Comparison of ENCODE assay signal across 8 cellular contexts in the genomic region with DNA sequence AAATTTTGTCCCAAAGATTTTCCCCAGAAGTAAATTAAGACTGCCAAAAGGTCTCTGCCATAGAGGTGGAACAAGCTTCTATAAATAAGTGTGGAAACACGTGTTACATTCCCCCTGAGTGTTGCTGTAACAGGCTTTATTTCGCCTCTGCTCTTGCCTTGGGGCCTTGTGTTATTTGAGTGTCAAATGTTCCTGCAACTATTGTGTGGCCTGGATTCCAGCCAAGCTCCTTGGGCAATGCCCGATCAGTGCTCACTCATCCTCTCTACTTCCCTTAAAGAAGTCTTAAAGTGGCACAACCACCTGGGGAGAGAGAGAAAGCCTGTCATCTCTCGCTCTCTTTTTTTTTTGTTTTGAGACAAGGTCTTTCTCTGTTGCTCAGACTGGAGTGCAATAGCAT.
DNase-seq lines count a peak whose midpoint lies in the region; ATAC-seq and TF ChIP-seq lines count a peak whose summit lies in the region.

No MANE protein-coding gene starts in this region.

- CTCF ChIA-PET in HCT116 (lab: Charles Lee): no interaction called here
- CTCF ChIA-PET in activated CD4-positive, alpha-beta memory T cell treated with anti-CD3 and anti-CD28 coated beads for 36 hours (lab: Charles Lee): no interaction called here

- RAD21 ChIA-PET in HCT116 (lab: Charles Lee; ENCODE audit: low non-redundant PET in 1 of 2, low total read pairs in 2 of 2, uncharacterized antibody in 2 of 2, unreplicated experiment in 2 of 2): no interaction called here

- H2AFZ ChIP-seq in HCT116 (ENCODE audit: low read depth, low read length, poor library complexity, severe bottlenecking): peak overlapping the region; percentile 10

- TF ChIP-seq POLR2A in HCT116 (IDR thresholded peaks at IDR 0.05; ENCODE audit: borderline replicate concordance, extremely low read depth, insufficient read depth, insufficient read length) (no peak), esophagus muscularis mucosa (IDR thresholded peaks at IDR 0.05; ENCODE audit: low read depth) (no peak)

- H3K4me3 Mint-ChIP-seq in endodermal cell: no peak overlapping the region
- H3K4me3 Mint-ChIP-seq in nephron: no peak overlapping the region
- no peak overlapping the region for H3K4me3 Mint-ChIP-seq in activated CD4-positive, alpha-beta memory T cell treated with anti-CD3 and anti-CD28 coated beads for 36 hours

- H3K36me3 Mint-ChIP-seq in endodermal cell (ENCODE audit: low read depth): peaks cover 6% of the 10 kb centered on the region
- peaks cover 4% of the 10 kb centered on the region for H3K36me3 Mint-ChIP-seq in nephron (ENCODE audit: low read depth)
- no peaks in the 10 kb centered on the region for H3K36me3 Mint-ChIP-seq in activated CD4-positive, alpha-beta memory T cell treated with anti-CD3 and anti-CD28 coated beads for 36 hours

- no peak for TF ChIP-seq CTCF in HCT116 (IDR thresholded peaks at IDR 0.05 in 2 of 3, conservative IDR thresholded peaks at IDR 0.05 in 1 of 3; ENCODE audit: borderline replicate concordance in 1 of 3, insufficient read depth in 1 of 3, low read depth in 2 of 3, low read length in 2 of 3)
- TF ChIP-seq CTCF in endodermal cell (conservative IDR thresholded peaks at IDR 0.05): no peak
- no peak for TF ChIP-seq CTCF in nephron (IDR thresholded peaks at IDR 0.05; ENCODE audit: unreplicated experiment in 3 of 3)
- TF ChIP-seq CTCF in esophagus muscularis mucosa (IDR thresholded peaks at IDR 0.05): no peak

- TF ChIP-seq EP300 in esophagus muscularis mucosa (IDR thresholded peaks at IDR 0.05): no peak

- BruUV-seq in HCT116 (replicated peaks; lab: Mats Ljungman, UMichigan): no TSS peak

- H3K27me3 ChIP-seq in HCT116 (ENCODE audit: insufficient read depth, low read length) (no peaks in the 10 kb centered on the region), endodermal cell (ENCODE audit: control insufficient read depth, insufficient read depth, low read length, poor library complexity, severe bottlenecking) (no peaks in the 10 kb centered on the region), esophagus muscularis mucosa (no peaks in the 10 kb centered on the region)

- no peaks in the 10 kb centered on the region for H3K9me3 ChIP-seq in HCT116 (ENCODE audit: control insufficient read depth in 1 of 2, insufficient read depth in 1 of 2, low read depth in 1 of 2, low read length in 2 of 2)
- H3K9me3 ChIP-seq in endodermal cell (ENCODE audit: control insufficient read depth, low read length): peaks cover 7% of the 10 kb centered on the region
- H3K9me3 ChIP-seq in esophagus muscularis mucosa: no peaks in the 10 kb centered on the region

- H3K27me3 Mint-ChIP-seq in endodermal cell (ENCODE audit: insufficient read depth) (no peaks in the 10 kb centered on the region), nephron (ENCODE audit: low read depth) (peaks cover 7% of the 10 kb centered on the region)
- peaks cover 10% of the 10 kb centered on the region for H3K27me3 Mint-ChIP-seq in activated CD4-positive, alpha-beta memory T cell treated with anti-CD3 and anti-CD28 coated beads for 36 hours

- no peaks in the 10 kb centered on the region for H3K36me3 ChIP-seq in HCT116 (ENCODE audit: control insufficient read depth in 1 of 2, insufficient read depth in 2 of 2, low read length in 2 of 2)
- no peaks in the 10 kb centered on the region for H3K36me3 ChIP-seq in endodermal cell (ENCODE audit: control insufficient read depth, insufficient read depth, low read length)
- no peaks in the 10 kb centered on the region for H3K36me3 ChIP-seq in esophagus muscularis mucosa

- H3K9me3 Mint-ChIP-seq in endodermal cell (peaks cover 35% of the 10 kb centered on the region), nephron (peaks cover 14% of the 10 kb centered on the region)
- H3K9me3 Mint-ChIP-seq in activated CD4-positive, alpha-beta memory T cell treated with anti-CD3 and anti-CD28 coated beads for 36 hours: peaks cover 3% of the 10 kb centered on the region

- no peaks in the 10 kb centered on the region for H3K4me1 Mint-ChIP-seq in endodermal cell
- peaks cover 17% of the 10 kb centered on the region for H3K4me1 Mint-ChIP-seq in nephron
- peaks cover 3% of the 10 kb centered on the region for H3K4me1 Mint-ChIP-seq in activated CD4-positive, alpha-beta memory T cell treated with anti-CD3 and anti-CD28 coated beads for 36 hours (ENCODE audit: low read depth)

- intact Hi-C loops in HCT116 (cut with micrococcal nuclease) (loop anchor here (5.0 kb wide), 2 partner anchors 303 to 632 kb away; no protein-coding TSS in a partner anchor), esophagus muscularis mucosa (cut with DNase I) (no loop called here)
- intact Hi-C loops in activated CD4-positive, alpha-beta memory T cell treated with anti-CD3 and anti-CD28 coated beads for 36 hours (cut with micrococcal nuclease): no loop called here

- H3K27ac ChIP-seq in HCT116 (ENCODE audit: low read depth, low read length) (no peak overlapping the region), endodermal cell (ENCODE audit: low read depth, low read length) (peak overlapping the region; percentile 32), esophagus muscularis mucosa (replicated peaks in 1 of 4) (peak overlapping the region in 2 of 4 donors; percentile 39 to 51)

- H3K4me2 ChIP-seq in HCT116 (ENCODE audit: low read length): peak overlapping the region; percentile 41

- no peak overlapping the region for H3K27ac Mint-ChIP-seq in endodermal cell
- H3K27ac Mint-ChIP-seq in nephron: peak overlapping the region in 2 of 3 experiments; percentile 7 to 22
- no peak overlapping the region for H3K27ac Mint-ChIP-seq in activated CD4-positive, alpha-beta memory T cell treated with anti-CD3 and anti-CD28 coated beads for 36 hours

- H3K9me2 ChIP-seq in HCT116 (ENCODE audit: insufficient read depth): no peaks in the 10 kb centered on the region

- POLR2A ChIA-PET in HCT116 (lab: Charles Lee): no interaction called here
- POLR2A ChIA-PET in activated CD4-positive, alpha-beta memory T cell treated with anti-CD3 and anti-CD28 coated beads for 36 hours (lab: Charles Lee): interaction anchor here (0.7 kb wide), 1 partner anchor 1721 kb away, joined by 3 read pairs; no protein-coding TSS in a partner anchor

- no peaks in the 10 kb centered on the region for H3K79me2 ChIP-seq in HCT116 (ENCODE audit: insufficient read depth, low read length)

- WGBS in endodermal cell (ENCODE audit: insufficient coverage in 1 of 2, insufficient read length in 1 of 2), 2 experiments: 76 to 90% methylated on average over 3 to 4 of the region's 4 CpGs
- 16% methylated on average over 4 of the region's 4 CpGs for WGBS in esophagus muscularis mucosa

- H3K4me3 ChIP-seq in HCT116 (replicated peaks in 1 of 2; ENCODE audit: low read depth in 1 of 2, low read length in 2 of 2) (no peak overlapping the region), endodermal cell (ENCODE audit: low read length) (no peak overlapping the region), esophagus muscularis mucosa (no peak overlapping the region)

- H4K20me1 ChIP-seq in HCT116 (ENCODE audit: insufficient read depth): no peaks in the 10 kb centered on the region

- peak; percentile 56 for ATAC-seq in HCT116
- ATAC-seq in HG02678 (IDR thresholded peaks at IDR 0.05; ENCODE audit: unreplicated experiment): no peak

- H3K9ac ChIP-seq in HCT116 (ENCODE audit: low read length): no peak overlapping the region
- no peak overlapping the region for H3K9ac ChIP-seq in endodermal cell (ENCODE audit: extremely low read depth, low read length, poor library complexity, severe bottlenecking)

- H3K4me1 ChIP-seq in HCT116 (ENCODE audit: control insufficient read depth in 1 of 2, insufficient read depth in 2 of 2, low read length in 2 of 2) (peaks cover 22 to 51% of the 10 kb centered on the region in 2 experiments), endodermal cell (ENCODE audit: control insufficient read depth, insufficient read depth, low read length) (no peaks in the 10 kb centered on the region), esophagus muscularis mucosa (peaks cover 12 to 19% (median 15%) of the 10 kb centered on the region in 4 donors)

- TF ChIP-seq RAD21 in HCT116 (IDR thresholded peaks at IDR 0.05; ENCODE audit: low read depth): peak; percentile 20; the same call in 1 of the 2 replicates

- DNase-seq in HCT116 (ENCODE audit: low read depth, low spot score) (peak; percentile 42), NCI-H69 (lab: John Stamatoyannopoulos, UW) (peak; percentile 98), endodermal cell (no peak), esophagus muscularis mucosa (ENCODE audit: extremely low spot score) (no peak)
- no peak for DNase-seq in activated CD4-positive, alpha-beta memory T cell treated with anti-CD3 and anti-CD28 coated beads for 36 hours
- DNase-seq in activated CD4-positive, alpha-beta T cell treated with anti-CD3 and anti-CD28 coated beads, Interleukin-2, amount 50 U/mL, for 4 hours: no peak

TF ChIP-seq in HCT116, 20 proteins besides CTCF, POLR2A, EP300 and RAD21:
- TF ChIP-seq TCF7L2 (IDR thresholded peaks at IDR 0.05; ENCODE audit: borderline replicate concordance, extremely low read depth, insufficient read depth, insufficient read length): no peak
- TF ChIP-seq CEBPB (IDR thresholded peaks at IDR 0.05; ENCODE audit: low read depth): peak; percentile 89
- TF ChIP-seq ZFX (IDR thresholded peaks at IDR 0.05): no peak
- 0 out of 2 replicates have a peak, but pooled peaks have one; percentile 35 for TF ChIP-seq POLR2AphosphoS5 (IDR thresholded peaks at IDR 0.05; ENCODE audit: low read depth, low read length)
- TF ChIP-seq SIN3A (IDR thresholded peaks at IDR 0.05; ENCODE audit: low read depth): 0 out of 2 replicates have a peak, but pooled peaks have one; percentile 33
- peak; percentile 39 for TF ChIP-seq FOSL1 (IDR thresholded peaks at IDR 0.05; ENCODE audit: low read depth)
- TF ChIP-seq, protein P1, sequence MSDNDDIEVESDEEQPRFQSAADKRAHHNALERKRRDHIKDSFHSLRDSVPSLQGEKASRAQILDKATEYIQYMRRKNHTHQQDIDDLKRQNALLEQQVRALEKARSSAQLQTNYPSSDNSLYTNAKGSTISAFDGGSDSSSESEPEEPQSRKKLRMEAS (IDR thresholded peaks at IDR 0.05): peak; percentile 66
- TF ChIP-seq ZNF274 (IDR thresholded peaks at IDR 0.05; ENCODE audit: low read depth, low read length): no peak
- peak; percentile 88; the same call in 1 of the 2 replicates for TF ChIP-seq CBX3 (IDR thresholded peaks at IDR 0.05; ENCODE audit: low read depth)
- peak; percentile 64 for TF ChIP-seq SP1 (IDR thresholded peaks at IDR 0.05; ENCODE audit: low read depth)

Comparison
In these comparisons a context has a peak if more than half of its experiments do, and no peak if none do; other contexts are left out.
1. DNase-seq: peak in HCT116 (single experiment) and NCI-H69 (single experiment); none in endodermal cell (single experiment), activated CD4-positive, alpha-beta memory T cell treated with anti-CD3 and anti-CD28 coated beads for 36 hours (single experiment), activated CD4-positive, alpha-beta T cell treated with anti-CD3 and anti-CD28 coated beads, Interleukin-2, amount 50 U/mL, for 4 hours (0 of 2) and esophagus muscularis mucosa (single experiment).
2. H3K27ac Mint-ChIP-seq: peak in nephron (2 of 3); none in endodermal cell (single experiment) and activated CD4-positive, alpha-beta memory T cell treated with anti-CD3 and anti-CD28 coated beads for 36 hours (single experiment).